16 cellular contexts compared by ENCODE assay signal in the genomic region with DNA sequence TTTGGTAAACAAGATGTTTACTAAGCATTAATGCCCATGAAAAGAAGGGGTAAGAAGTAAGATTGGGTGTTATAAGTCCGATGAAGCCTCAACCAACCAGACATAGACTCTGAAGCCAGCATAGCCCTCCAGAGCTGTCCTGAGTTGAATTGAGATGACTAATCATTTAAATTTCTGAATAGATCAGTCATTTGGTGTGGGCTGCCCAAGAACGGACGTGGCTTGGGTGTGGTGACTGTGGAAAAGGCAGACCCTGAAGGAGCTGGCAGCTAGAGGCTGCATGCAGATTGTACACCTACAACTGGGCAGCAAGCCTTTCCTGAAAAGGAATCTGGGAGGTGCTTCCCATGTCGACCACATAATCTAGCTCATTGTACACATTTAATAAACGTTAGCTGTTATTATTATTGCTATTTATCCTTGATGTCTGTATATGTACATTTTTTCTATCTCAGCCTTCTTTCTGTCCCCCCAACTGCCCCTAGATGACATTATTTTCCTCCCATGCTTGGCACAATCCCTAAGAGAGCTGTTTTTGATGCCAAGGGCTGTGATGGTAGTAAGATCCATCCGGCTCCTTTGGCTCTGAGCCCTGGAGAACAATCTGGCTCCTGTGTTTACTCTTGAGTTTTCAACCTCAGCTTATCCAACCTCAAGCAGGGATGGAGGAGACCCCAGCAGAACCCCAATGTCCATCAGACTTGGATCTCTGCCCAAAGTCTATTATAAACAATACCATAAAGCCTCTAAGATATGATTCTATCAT. TPM values are rescaled to one million over a fixed set of nuclear protein-coding genes. Genes with fewer than 3 reads are reported as not detected.
DNase-seq lines count a peak whose midpoint lies in the region; ATAC-seq and TF ChIP-seq lines count a peak whose summit lies in the region.
"Had no signal": no experiment of that assay in that cellular context is flagged by ENCODE, and none has a peak within 500 bp of the region (broad histone marks: within the 10 kb centered on the region; RNA-seq: fewer than 3 reads in every experiment).

No MANE protein-coding gene starts in this region.

- H3K27ac ChIP-seq in HCT116 (ENCODE audit: low read depth, low read length) = no peak overlapping the region
- peak overlapping the region; percentile 24; the same call in 1 of the 2 replicates for H3K27ac ChIP-seq in SJSA1
- H3K27ac ChIP-seq: SK-N-MC had no signal

- intact Hi-C loops in HCT116 (cut with micrococcal nuclease) = no loop called here

- no peaks in the 10 kb centered on the region for H3K27me3 ChIP-seq in HCT116 (ENCODE audit: insufficient read depth, low read length)
- no peaks in the 10 kb centered on the region for H3K27me3 ChIP-seq in SJSA1 (replicated peaks)

- H3K9me2 ChIP-seq in HCT116 (ENCODE audit: insufficient read depth) = no peaks in the 10 kb centered on the region

- no peak for TF ChIP-seq RAD21 in HCT116 (IDR thresholded peaks at IDR 0.05; ENCODE audit: low read depth)

- BruUV-seq in HCT116 (replicated peaks; lab: Mats Ljungman, UMichigan) = no TSS peak

- no peak for TF ChIP-seq CTCF in HCT116 (IDR thresholded peaks at IDR 0.05 in 2 of 3, conservative IDR thresholded peaks at IDR 0.05 in 1 of 3; ENCODE audit: borderline replicate concordance in 1 of 3, insufficient read depth in 1 of 3, low read depth in 2 of 3, low read length in 2 of 3)
- TF ChIP-seq CTCF in fibroblast of mammary gland (conservative IDR thresholded peaks at IDR 0.05; ENCODE audit: control insufficient read depth, insufficient read depth, low read depth, low read length) = no peak
- TF ChIP-seq CTCF in GM13976 (IDR thresholded peaks at IDR 0.05; ENCODE audit: borderline replicate concordance, control extremely low read depth, extremely low read depth, insufficient read depth, missing control alignments) = no peak

- H3K4me1 ChIP-seq in HCT116 (ENCODE audit: control insufficient read depth in 1 of 2, insufficient read depth in 2 of 2, low read length in 2 of 2) (peaks cover 0 to 10% of the 10 kb centered on the region in 2 experiments; a peak in 2 of 4 replicates), SJSA1 (replicated peaks) (peaks cover 8% of the 10 kb centered on the region)

- no peak; the same call in 1 of the 2 replicates for ATAC-seq in HCT116
- ATAC-seq: activated naive CD4-positive, alpha-beta T cell treated with anti-CD3 and anti-CD28 coated beads, Interleukin-2, amount 50 U/mL, for 72 hours had no signal

- POLR2A ChIA-PET in HCT116 (lab: Charles Lee) = interaction anchor here (0.9 kb wide), 1 partner anchor 13 kb away, joined by 3 read pairs; no protein-coding TSS in a partner anchor

- H3K36me3 ChIP-seq in HCT116 (ENCODE audit: control insufficient read depth in 1 of 2, insufficient read depth in 2 of 2, low read length in 2 of 2) = no peaks in the 10 kb centered on the region
- H3K36me3 ChIP-seq in SJSA1 = no peaks in the 10 kb centered on the region

- peak; percentile 10 for DNase-seq in 8988T
- DNase-seq in HCT116 (ENCODE audit: low read depth, low spot score) = no peak
- DNase-seq in SJSA1 (ENCODE audit: low read depth in 1 of 2, low spot score in 2 of 2) = peak; percentile 23 to 52
- peak; percentile 37 for DNase-seq in fibroblast of mammary gland (ENCODE audit: low read depth)
- no peak for DNase-seq in GM13976 (ENCODE audit: low spot score)
- DNase-seq in NOMO-1 treated with dmso at 0.1 percent for 144 hours (lab: John Stamatoyannopoulos, UW; ENCODE audit: unreplicated experiment) = no peak
- no peak for DNase-seq in foreskin melanocyte
- no peak for DNase-seq in DMS114 treated with DMSO at 0.1 percent for 48 hours (lab: John Stamatoyannopoulos, UW; ENCODE audit: unreplicated experiment)
- DNase-seq: ACHN; activated B cell treated with CpG ODN at 0.5 μM for 24 hours; activated CD8-positive, alpha-beta memory T cell treated with anti-CD3 and anti-CD28 coated beads, Interleukin-2, amount 50 U/mL, for 48 hours; cortex of kidney; midbrain; occipital lobe had no signal

- no peak for TF ChIP-seq POLR2A in HCT116 (IDR thresholded peaks at IDR 0.05; ENCODE audit: borderline replicate concordance, extremely low read depth, insufficient read depth, insufficient read length)

- no peak overlapping the region for H3K9ac ChIP-seq in HCT116 (ENCODE audit: low read length)

- CTCF ChIA-PET in HCT116 (lab: Charles Lee) = no interaction called here

- no peak overlapping the region for H2AFZ ChIP-seq in HCT116 (ENCODE audit: low read depth, low read length, poor library complexity, severe bottlenecking)

- no peaks in the 10 kb centered on the region for H4K20me1 ChIP-seq in HCT116 (ENCODE audit: insufficient read depth)

- H3K4me3 ChIP-seq in HCT116 (replicated peaks in 1 of 2; ENCODE audit: low read depth in 1 of 2, low read length in 2 of 2) (no peak overlapping the region), SJSA1 (no peak overlapping the region), fibroblast of mammary gland (ENCODE audit: control insufficient read depth, low read depth, low read length) (no peak overlapping the region)
- H3K4me3 ChIP-seq: SK-N-MC had no signal

- in situ Hi-C loops in GM13976 (cut with MboI; ENCODE audit: low sequenced_read_pairs, unreplicated experiment) = no loop called here

- no peaks in the 10 kb centered on the region for H3K9me3 ChIP-seq in HCT116 (ENCODE audit: control insufficient read depth in 1 of 2, insufficient read depth in 1 of 2, low read depth in 1 of 2, low read length in 2 of 2)
- H3K9me3 ChIP-seq in SJSA1 (replicated peaks) = peaks cover 3% of the 10 kb centered on the region; the same call in 1 of the 2 replicates

- H3K79me2 ChIP-seq in HCT116 (ENCODE audit: insufficient read depth, low read length) = no peaks in the 10 kb centered on the region

- RAD21 ChIA-PET in HCT116 (lab: Charles Lee; ENCODE audit: low non-redundant PET in 1 of 2, low total read pairs in 2 of 2, uncharacterized antibody in 2 of 2, unreplicated experiment in 2 of 2) = no interaction called here

- H3K4me2 ChIP-seq in HCT116 (ENCODE audit: low read length) = 0 out of 2 replicates have a peak overlapping the region, but pooled peaks have one; percentile 13

TF ChIP-seq in HCT116, 20 proteins besides CTCF, POLR2A, EP300 and RAD21 (continues in another document):
- TF ChIP-seq SIN3A (IDR thresholded peaks at IDR 0.05; ENCODE audit: low read depth) (no peak), EZH2 (IDR thresholded peaks at IDR 0.05) (no peak), CBX3 (IDR thresholded peaks at IDR 0.05; ENCODE audit: low read depth) (no peak), CEBPB (IDR thresholded peaks at IDR 0.05; ENCODE audit: low read depth) (no peak), TCF7L2 (IDR thresholded peaks at IDR 0.05; ENCODE audit: borderline replicate concordance, extremely low read depth, insufficient read depth, insufficient read length) (no peak), POLR2AphosphoS5 (IDR thresholded peaks at IDR 0.05; ENCODE audit: low read depth, low read length) (no peak), EGR1 (IDR thresholded peaks at IDR 0.05; ENCODE audit: low read depth) (no peak), JUND (IDR thresholded peaks at IDR 0.05) (no peak)
- TF ChIP-seq, protein P1, sequence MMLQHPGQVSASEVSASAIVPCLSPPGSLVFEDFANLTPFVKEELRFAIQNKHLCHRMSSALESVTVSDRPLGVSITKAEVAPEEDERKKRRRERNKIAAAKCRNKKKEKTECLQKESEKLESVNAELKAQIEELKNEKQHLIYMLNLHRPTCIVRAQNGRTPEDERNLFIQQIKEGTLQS (IDR thresholded peaks at IDR 0.05) = no peak
- TF ChIP-seq, protein P2, sequence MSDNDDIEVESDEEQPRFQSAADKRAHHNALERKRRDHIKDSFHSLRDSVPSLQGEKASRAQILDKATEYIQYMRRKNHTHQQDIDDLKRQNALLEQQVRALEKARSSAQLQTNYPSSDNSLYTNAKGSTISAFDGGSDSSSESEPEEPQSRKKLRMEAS (IDR thresholded peaks at IDR 0.05) = no peak
- TF ChIP-seq, protein P3, sequence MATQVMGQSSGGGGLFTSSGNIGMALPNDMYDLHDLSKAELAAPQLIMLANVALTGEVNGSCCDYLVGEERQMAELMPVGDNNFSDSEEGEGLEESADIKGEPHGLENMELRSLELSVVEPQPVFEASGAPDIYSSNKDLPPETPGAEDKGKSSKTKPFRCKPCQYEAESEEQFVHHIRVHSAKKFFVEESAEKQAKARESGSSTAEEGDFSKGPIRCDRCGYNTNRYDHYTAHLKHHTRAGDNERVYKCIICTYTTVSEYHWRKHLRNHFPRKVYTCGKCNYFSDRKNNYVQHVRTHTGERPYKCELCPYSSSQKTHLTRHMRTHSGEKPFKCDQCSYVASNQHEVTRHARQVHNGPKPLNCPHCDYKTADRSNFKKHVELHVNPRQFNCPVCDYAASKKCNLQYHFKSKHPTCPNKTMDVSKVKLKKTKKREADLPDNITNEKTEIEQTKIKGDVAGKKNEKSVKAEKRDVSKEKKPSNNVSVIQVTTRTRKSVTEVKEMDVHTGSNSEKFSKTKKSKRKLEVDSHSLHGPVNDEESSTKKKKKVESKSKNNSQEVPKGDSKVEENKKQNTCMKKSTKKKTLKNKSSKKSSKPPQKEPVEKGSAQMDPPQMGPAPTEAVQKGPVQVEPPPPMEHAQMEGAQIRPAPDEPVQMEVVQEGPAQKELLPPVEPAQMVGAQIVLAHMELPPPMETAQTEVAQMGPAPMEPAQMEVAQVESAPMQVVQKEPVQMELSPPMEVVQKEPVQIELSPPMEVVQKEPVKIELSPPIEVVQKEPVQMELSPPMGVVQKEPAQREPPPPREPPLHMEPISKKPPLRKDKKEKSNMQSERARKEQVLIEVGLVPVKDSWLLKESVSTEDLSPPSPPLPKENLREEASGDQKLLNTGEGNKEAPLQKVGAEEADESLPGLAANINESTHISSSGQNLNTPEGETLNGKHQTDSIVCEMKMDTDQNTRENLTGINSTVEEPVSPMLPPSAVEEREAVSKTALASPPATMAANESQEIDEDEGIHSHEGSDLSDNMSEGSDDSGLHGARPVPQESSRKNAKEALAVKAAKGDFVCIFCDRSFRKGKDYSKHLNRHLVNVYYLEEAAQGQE (IDR thresholded peaks at IDR 0.05; ENCODE audit: low read depth) = no peak

RNA-seq across cellular contexts. Expression of a gene that starts 57.6 kb away (rescaled TPM):
- 31.9 TPM for total RNA-seq in HCT116 (2021; ENCODE audit: unreplicated experiment)
- 25.3 and 25.7 TPM in 2 replicates for polyA plus RNA-seq in HCT116 (2012)
- 40.4 and 40.9 TPM in 2 replicates for total RNA-seq in SJSA1 (2014; rRNA removed; shearing (Covaris generic))
- total RNA-seq: activated B cell treated with CpG ODN at 0.5 μM for 24 hours had no signal

Comparison
In these comparisons a context has a peak if more than half of its experiments do, and no peak if none do; other contexts are left out.
1. DNase-seq: peak in 8988T (single experiment), SJSA1 (2 of 2) and fibroblast of mammary gland (single experiment); none in HCT116 (single experiment), GM13976 (single experiment), NOMO-1 treated with dmso at 0.1 percent for 144 hours (single experiment), foreskin melanocyte (single experiment) and DMS114 treated with DMSO at 0.1 percent for 48 hours (single experiment).